Comparison of ENCODE assay signal across 8 cellular contexts in genomic region chr22:20750461-20751184, GRCh38.
DNase-seq lines count a peak whose midpoint lies in the region; ATAC-seq and TF ChIP-seq lines count a peak whose summit lies in the region.

No MANE protein-coding gene starts in this region.

- TF ChIP-seq CTCF in nephron progenitor cell (IDR thresholded peaks at IDR 0.05): no peak

- ATAC-seq in HG03457 (IDR thresholded peaks at IDR 0.05; ENCODE audit: unreplicated experiment): peak; percentile 57
- ATAC-seq in GM19328 (IDR thresholded peaks at IDR 0.05; ENCODE audit: unreplicated experiment): no peak
- ATAC-seq in HG03469 (IDR thresholded peaks at IDR 0.05; ENCODE audit: unreplicated experiment): no peak

- H3K27me3 Mint-ChIP-seq in nephron progenitor cell (ENCODE audit: low read depth, poor library complexity): no peaks in the 10 kb centered on the region

- H3K27ac Mint-ChIP-seq in nephron progenitor cell: peak overlapping the region; percentile 85

- DNase-seq in ELR (ENCODE audit: low read depth): peak; percentile 85
- peak; percentile 69 for DNase-seq in T1000 (lab: John Stamatoyannopoulos, UW)
- DNase-seq in epidermal melanocyte (ENCODE audit: insufficient read length, low spot score): peak; percentile 63
- no peak for DNase-seq in nephron progenitor cell
- no peak for DNase-seq in T-helper 9 cell

- peaks cover 18% of the 10 kb centered on the region for H3K4me1 Mint-ChIP-seq in nephron progenitor cell

- no peaks in the 10 kb centered on the region for H3K9me3 Mint-ChIP-seq in nephron progenitor cell

- no peak overlapping the region for H3K4me3 Mint-ChIP-seq in nephron progenitor cell

- peaks cover 21% of the 10 kb centered on the region for H3K36me3 Mint-ChIP-seq in nephron progenitor cell (ENCODE audit: low read depth)

Comparison
In these comparisons a context has a peak if more than half of its experiments do, and no peak if none do; other contexts are left out.
1. DNase-seq: peak in ELR (single experiment), T1000 (single experiment) and epidermal melanocyte (single experiment); none in nephron progenitor cell (single experiment) and T-helper 9 cell (single experiment).